31 cellular contexts compared by ENCODE assay signal in the genomic region with DNA sequence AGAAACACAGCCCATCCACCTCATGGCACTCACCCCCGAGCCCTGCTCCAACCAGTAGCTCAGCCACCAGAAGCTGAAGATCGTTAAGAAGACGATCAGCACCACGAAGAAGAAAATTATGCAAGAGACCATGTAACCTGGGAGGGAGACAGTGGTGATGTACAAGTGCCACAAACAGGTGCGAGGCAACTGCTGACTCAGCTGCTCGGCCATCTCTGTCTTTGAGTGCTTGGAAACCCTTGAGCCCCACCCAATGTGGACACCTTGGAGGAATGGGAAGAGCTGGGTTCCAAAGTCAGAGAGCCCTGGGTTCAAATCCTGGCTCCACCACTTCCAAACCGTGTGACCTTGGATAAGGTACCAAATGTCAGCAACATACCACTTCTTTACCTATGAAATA. TPM values are rescaled to one million over a fixed set of nuclear protein-coding genes. Genes with fewer than 3 reads are reported as not detected.
"Had no signal": no experiment of that assay in that cellular context is flagged by ENCODE, and none has a peak within 500 bp of the region (broad histone marks: within the 10 kb centered on the region; RNA-seq: fewer than 3 reads in every experiment).

No MANE protein-coding gene starts in this region.

- H3K9me3 ChIP-seq: esophagus muscularis mucosa, gastrocnemius medialis, heart left ventricle had no signal

- H3K27ac ChIP-seq: brain microvascular endothelial cell, coronary artery, dorsolateral prefrontal cortex, esophagus muscularis mucosa, foreskin keratinocyte, gastrocnemius medialis, heart left ventricle had no signal

- DNase-seq: activated CD4-positive, alpha-beta T cell treated with anti-CD3 and anti-CD28 coated beads for 48 hours; activated CD4-positive, alpha-beta T cell treated with anti-CD3 and anti-CD28 coated beads, Interleukin-2, amount 50 U/mL, for 1 hour; activated CD4-positive, alpha-beta T cell treated with anti-CD3 and anti-CD28 coated beads, Interleukin-2, amount 50 U/mL, for 48 hours; activated CD8-positive, alpha-beta memory T cell treated with anti-CD3 and anti-CD28 coated beads for 24 hours; activated CD8-positive, alpha-beta T cell treated with anti-CD3 and anti-CD28 coated beads for 36 hours; activated effector memory CD4-positive, alpha-beta T cell treated with Interleukin-2 at 50 U/mL for 16 hours; activated gamma-delta T cell treated with Interleukin-2 at 50 U/mL for 16 hours; activated naive CD4-positive, alpha-beta T cell treated with anti-CD3 and anti-CD28 coated beads, Interleukin-2, amount 50 U/mL, for 16 hours; activated naive CD4-positive, alpha-beta T cell treated with Interleukin-2 at 50 U/mL for 16 hours; activated T-cell treated with anti-CD3 and anti-CD28 coated beads, Interleukin-2, amount 50 U/mL, for 4 hours; amniotic stem cell; anterior cingulate cortex; brain microvascular endothelial cell; dorsolateral prefrontal cortex; effector memory CD4-positive, alpha-beta T cell; endodermal cell; erythroblast; foreskin keratinocyte; gastrocnemius medialis; glutamatergic neuron; heart left ventricle; T-helper 2 cell had no signal

- H3K4me3 ChIP-seq: coronary artery, dorsolateral prefrontal cortex, esophagus muscularis mucosa, gastrocnemius medialis, heart left ventricle had no signal

- FAIRE-seq: astrocyte, bronchial epithelial cell had no signal

- ATAC-seq: activated CD8-positive, alpha-beta T cell treated with anti-CD3 and anti-CD28 coated beads for 36 hours; activated T-cell treated with anti-CD3 and anti-CD28 coated beads, Interleukin-2, amount 50 U/mL, for 4 hours; activated T-helper 17 cell treated with anti-CD3 and anti-CD28 coated beads, Interleukin-2, amount 50 U/mL, for 72 hours; foreskin keratinocyte; gastrocnemius medialis; heart left ventricle; WTC11 had no signal

- H3K4me1 ChIP-seq: esophagus muscularis mucosa, gastrocnemius medialis had no signal

- H3K27me3 ChIP-seq: brain microvascular endothelial cell, dorsolateral prefrontal cortex, esophagus muscularis mucosa, foreskin keratinocyte, heart left ventricle had no signal

- H3K36me3 ChIP-seq: brain microvascular endothelial cell, esophagus muscularis mucosa, gastrocnemius medialis, heart left ventricle had no signal

RNA-seq across cellular contexts. Expression of gene ABCC12, which starts 38.1 kb away (rescaled TPM):
- total RNA-seq: activated CD8-positive, alpha-beta T cell treated with anti-CD3 and anti-CD28 coated beads for 36 hours; activated T-cell treated with anti-CD3 and anti-CD28 coated beads, Interleukin-2, amount 50 U/mL, for 4 hours; activated T-helper 17 cell treated with anti-CD3 and anti-CD28 coated beads, Interleukin-2, amount 50 U/mL, for 72 hours; astrocyte; bronchial epithelial cell; cardiac septum; esophagus muscularis mucosa; foreskin keratinocyte; T-helper 1 cell treated with Interleukin-12 subunit alpha and Interleukin-12 subunit beta and Interleukin-4 antibody, amounts not matched to agents 30 ng/mL and 1 ng/mL, for 36 hours; WTC11 had no signal
- polyA plus RNA-seq: adipose tissue, foreskin keratinocyte had no signal

RNA-seq across cellular contexts. Expression of gene ABCC11, which starts 53.5 kb away (rescaled TPM):
- total RNA-seq: esophagus muscularis mucosa; T-helper 1 cell treated with Interleukin-12 subunit alpha and Interleukin-12 subunit beta and Interleukin-4 antibody, amounts not matched to agents 30 ng/mL and 1 ng/mL, for 36 hours; WTC11 had no signal
